8 cellular contexts compared by ENCODE assay signal in the genomic region with DNA sequence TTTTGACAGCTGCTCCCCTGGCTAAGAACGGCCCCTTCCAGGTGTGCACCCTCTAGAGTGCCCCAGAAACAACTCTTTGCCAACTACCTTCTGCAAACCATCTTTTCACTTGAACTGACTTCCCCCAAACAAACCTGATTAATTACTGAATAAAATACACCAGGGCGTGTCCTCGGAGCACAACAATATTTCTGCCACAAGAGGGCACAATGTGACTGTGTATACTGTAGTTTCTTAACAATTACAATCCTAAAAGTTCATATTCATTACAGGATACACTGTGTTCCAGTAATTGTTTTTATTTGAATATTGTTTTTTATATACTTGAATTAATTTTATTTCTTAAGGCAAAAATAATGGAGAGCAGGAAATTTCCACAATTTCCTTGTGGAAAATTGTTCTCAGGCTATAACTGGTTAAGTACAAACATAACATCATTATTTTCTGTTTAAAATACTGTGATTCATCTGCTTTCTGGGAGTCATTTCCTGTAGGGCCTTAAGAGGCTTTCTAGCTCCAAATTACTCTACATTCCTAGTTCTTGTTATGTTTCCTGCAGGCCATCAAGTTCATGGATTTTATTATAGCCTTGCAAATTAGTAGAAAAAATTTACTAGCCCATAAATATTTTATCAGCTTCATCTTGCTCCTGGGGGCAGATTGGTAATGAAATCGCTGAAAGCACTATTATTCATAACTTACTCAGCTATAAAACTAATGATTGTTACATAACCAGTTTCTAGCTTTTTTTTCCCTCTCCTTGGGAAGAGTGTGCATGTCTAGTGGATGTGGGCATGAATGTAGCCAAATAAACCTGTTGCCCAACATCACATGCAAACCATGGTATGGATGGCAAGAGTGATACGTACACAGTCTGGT.
DNase-seq lines count a peak whose midpoint lies in the region; ATAC-seq, FAIRE-seq and TF ChIP-seq lines count a peak whose summit lies in the region.

No MANE protein-coding gene starts in this region.

- no peaks in the 10 kb centered on the region for H3K27me3 ChIP-seq in brain microvascular endothelial cell (replicated peaks)

- CTCF ChIA-PET in AG04449 (lab: Yijun Ruan, JAX): interaction anchor here (0.7 to 4.0 kb wide), 39 partner anchors 9 to 731 kb away, joined by 3 to 52 read pairs (median 3); a partner anchor contains a TSS

- peak; percentile 97 for FAIRE-seq in islet of Langerhans (lab: Jason Lieb, UNC)

- DNase-seq in AG04449 (ENCODE audit: low read depth, low spot score): peak; percentile 79
- DNase-seq in GM13977 (ENCODE audit: low spot score): peak; percentile 61
- DNase-seq in NCI-H146 treated with DMSO at 0.1 percent for 48 hours (lab: John Stamatoyannopoulos, UW; ENCODE audit: unreplicated experiment): peak; percentile 47
- DNase-seq in T1000 (lab: John Stamatoyannopoulos, UW): peak; percentile 51
- DNase-seq in brain microvascular endothelial cell: peak; percentile 61
- DNase-seq in stimulated activated CD4-positive, alpha-beta T cell treated with anti-CD3 and anti-CD28 coated beads, Interleukin-2, amount 100 ng/mL, for 24 hours: peak; percentile 52 to 55

- in situ Hi-C loops in GM13977 (cut with MboI; ENCODE audit: low pct_unique_long_range_greater_than_20kb, low sequenced_read_pairs, unreplicated experiment) (loop anchor here (10.0 kb wide), 1 partner anchor 467 kb away; no protein-coding TSS in a partner anchor), brain microvascular endothelial cell (cut with HindIII; ENCODE audit: low pct_ligation_motif_present, low sequenced_read_pairs) (loop anchor here (25.0 kb wide), 1 partner anchor 434 kb away; a partner anchor contains a TSS)

- peak overlapping the region; percentile 87 for H3K27ac ChIP-seq in brain microvascular endothelial cell

- TF ChIP-seq CTCF in AG04449 (IDR thresholded peaks at IDR 0.05; ENCODE audit: insufficient read depth, low read length, missing control alignments) (peak; percentile 48), GM13977 (IDR thresholded peaks at IDR 0.05; ENCODE audit: extremely low read depth, insufficient read depth, missing control alignments) (peak; percentile 75), brain microvascular endothelial cell (IDR thresholded peaks at IDR 0.05; ENCODE audit: low read depth, low read length, missing control alignments) (peak; percentile 71)

- POLR2A ChIA-PET in AG04449 (lab: Yijun Ruan, JAX): interaction anchor here (1.2 to 2.4 kb wide), 2 partner anchors 346 to 454 kb away, joined by 6 to 23 read pairs; a partner anchor contains a TSS

- H3K4me3 ChIP-seq in AG04449 (ENCODE audit: low read depth, low read length) (no peak overlapping the region), brain microvascular endothelial cell (ENCODE audit: low read depth, low read length) (no peak overlapping the region)

- ATAC-seq in GM18868 (IDR thresholded peaks at IDR 0.05; ENCODE audit: unreplicated experiment): no peak

- H3K36me3 ChIP-seq in brain microvascular endothelial cell (replicated peaks): no peaks in the 10 kb centered on the region
